Comparison of ENCODE assay signal across 15 cellular contexts in the genomic region with DNA sequence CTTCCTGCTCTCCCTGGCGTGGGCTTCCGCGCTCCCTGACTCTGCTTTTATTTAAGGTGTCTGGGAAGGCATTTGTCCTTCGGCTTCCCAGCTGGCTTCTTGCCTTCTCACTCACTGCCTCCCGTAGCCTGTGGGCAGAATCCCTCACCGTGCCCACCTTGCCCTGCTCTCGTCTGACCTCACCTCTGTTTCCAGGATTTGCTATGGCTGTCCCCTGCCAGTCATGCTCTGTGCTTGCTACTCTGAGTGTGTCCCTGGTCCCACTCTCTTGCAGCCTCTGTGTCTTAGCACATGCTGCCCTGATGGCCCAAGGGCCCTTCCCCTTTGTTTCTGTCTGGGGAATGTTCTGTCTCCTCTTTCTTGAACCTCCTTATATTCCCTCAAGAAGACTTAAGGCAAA. TPM values are rescaled to one million over a fixed set of nuclear protein-coding genes. Genes with fewer than 3 reads are reported as not detected.
DNase-seq lines count a peak whose midpoint lies in the region; ATAC-seq and TF ChIP-seq lines count a peak whose summit lies in the region.
"Had no signal": no experiment of that assay in that cellular context is flagged by ENCODE, and none has a peak within 500 bp of the region (broad histone marks: within the 10 kb centered on the region; RNA-seq: fewer than 3 reads in every experiment).

No MANE protein-coding gene starts in this region.

- no peak for DNase-seq in IMR-90
- no peak for DNase-seq in naive B cell
- DNase-seq in tibial artery = no peak
- DNase-seq in activated T-cell treated with anti-CD3 and anti-CD28 coated beads, Interleukin-2, amount 50 U/mL, for 72 hours = no peak
- DNase-seq in anterior cingulate cortex (lab: John Stamatoyannopoulos, UW) = no peak
- DNase-seq: activated CD4-positive, alpha-beta T cell treated with anti-CD3 and anti-CD28 coated beads for 48 hours; body of pancreas; NCI-H1105 treated with DMSO at 0.1 percent for 48 hours; NCI-H446 treated with DMSO at 0.1 percent for 48 hours; stimulated activated CD4-positive, alpha-beta T cell treated with anti-CD3 and anti-CD28 coated beads, Interleukin-4, amount 100 ng/mL, for 1 hour had no signal

- H3K9me3 ChIP-seq in IMR-90 (ENCODE audit: control insufficient read depth, insufficient read depth, low read length) = no peaks in the 10 kb centered on the region
- H3K9me3 ChIP-seq in esophagus (ENCODE audit: control insufficient read depth in 2 of 2, insufficient read depth in 1 of 2, low read depth in 1 of 2, low read length in 1 of 2) = no peaks in the 10 kb centered on the region
- no peaks in the 10 kb centered on the region for H3K9me3 ChIP-seq in tibial artery
- H3K9me3 ChIP-seq: body of pancreas had no signal

- H3K36me3 ChIP-seq in IMR-90 (ENCODE audit: control insufficient read depth, insufficient read depth, low read length) (peaks cover 5% of the 10 kb centered on the region), esophagus (ENCODE audit: control insufficient read depth in 2 of 2, insufficient read depth in 2 of 2, low read length in 1 of 2) (peaks cover 5 to 8% of the 10 kb centered on the region in 2 donors), tibial artery (no peaks in the 10 kb centered on the region)

- dilution Hi-C loops in IMR-90 (cut with HindIII; ENCODE audit: low sequenced_read_pairs, unreplicated experiment) = no loop called here

- peak overlapping the region; percentile 23 for H4K5ac ChIP-seq in IMR-90 (ENCODE audit: low read depth, low read length)

- H2BK20ac ChIP-seq in IMR-90 (ENCODE audit: low read depth, low read length) = peak overlapping the region; percentile 53

- no peaks in the 10 kb centered on the region for H3K27me3 ChIP-seq in IMR-90 (ENCODE audit: control insufficient read depth, insufficient read depth, low read length)
- no peaks in the 10 kb centered on the region for H3K27me3 ChIP-seq in esophagus (ENCODE audit: control insufficient read depth in 1 of 2, insufficient read depth in 2 of 2, low read length in 2 of 2)
- no peaks in the 10 kb centered on the region for H3K27me3 ChIP-seq in tibial artery
- H3K27me3 ChIP-seq: body of pancreas had no signal

- TF ChIP-seq CTCF in IMR-90 (conservative IDR thresholded peaks at IDR 0.05; ENCODE audit: low read depth, low read length) (no peak), tibial artery (IDR thresholded peaks at IDR 0.05) (no peak)

- in situ Hi-C loops in IMR-90 (cut with MboI; ENCODE audit: low sequenced_read_pairs) = no loop called here

- peak overlapping the region; percentile 35 for H4K91ac ChIP-seq in IMR-90 (ENCODE audit: insufficient read depth, low read depth, low read length)

- peak overlapping the region; percentile 9; the same call in 1 of the 3 replicates for H2BK15ac ChIP-seq in IMR-90 (ENCODE audit: low read depth, low read length)

- H2AFZ ChIP-seq in IMR-90 (replicated peaks; ENCODE audit: low read length, poor library complexity) = no peak overlapping the region

- intact Hi-C loops in IMR-90 (cut with micrococcal nuclease) (no loop called here), tibial artery (cut with DNase I; ENCODE audit: low total_unique reads) (no loop called here)

- H3K4me1 ChIP-seq in IMR-90 (ENCODE audit: control insufficient read depth, insufficient read depth, low read length) = peaks cover 22% of the 10 kb centered on the region
- peaks cover 0 to 6% of the 10 kb centered on the region in 2 donors for H3K4me1 ChIP-seq in esophagus (ENCODE audit: control insufficient read depth in 2 of 2, insufficient read depth in 2 of 2, low read length in 1 of 2)
- H3K4me1 ChIP-seq in tibial artery = peaks cover 0 to 100% (median 77%) of the 10 kb centered on the region in 4 donors

- H3K9ac ChIP-seq in IMR-90 (ENCODE audit: low read depth, low read length) = peak overlapping the region; percentile 46

- TF ChIP-seq POLR2A in IMR-90 (IDR thresholded peaks at IDR 0.05; ENCODE audit: low read depth, low read length) = no peak

- H3K79me1 ChIP-seq in IMR-90 (ENCODE audit: low read depth in 1 of 2, low read length in 2 of 2) = peaks cover 52 to 88% of the 10 kb centered on the region in 2 experiments

- peak overlapping the region; percentile 82 for H3K18ac ChIP-seq in IMR-90 (ENCODE audit: low read depth, low read length)

- peaks cover 83% of the 10 kb centered on the region for H4K20me1 ChIP-seq in IMR-90 (ENCODE audit: insufficient read depth, low read length)

- no peak for ATAC-seq in IMR-90 (ENCODE audit: low read depth)
- ATAC-seq in naive B cell (ENCODE audit: low read depth in 2 of 2) = no peak
- no peak for ATAC-seq in activated T-cell treated with anti-CD3 and anti-CD28 coated beads, Interleukin-2, amount 50 U/mL, for 72 hours (replicated peaks in 1 of 2)
- ATAC-seq in HG03025 (IDR thresholded peaks at IDR 0.05; ENCODE audit: low FRiP score, unreplicated experiment) = no peak
- ATAC-seq: body of pancreas; stimulated activated effector memory CD8-positive, alpha-beta T cell treated with anti-CD3 and anti-CD28 coated beads, Interleukin-12 subunit alpha, Interleukin-12 subunit beta, amount 100 ng/mL, for 72 hours had no signal

- no peak overlapping the region for H2AK9ac ChIP-seq in IMR-90 (replicated peaks; ENCODE audit: low read depth, low read length, poor library complexity)

- peak overlapping the region; percentile 10 to 43; a peak in 1 of 4 replicates for H4K8ac ChIP-seq in IMR-90 (ENCODE audit: low read depth in 2 of 2, low read length in 2 of 2)

- H3K27me3 Mint-ChIP-seq in naive B cell = no peaks in the 10 kb centered on the region
- no peaks in the 10 kb centered on the region for H3K27me3 Mint-ChIP-seq in activated T-cell treated with anti-CD3 and anti-CD28 coated beads, Interleukin-2, amount 50 U/mL, for 72 hours (ENCODE audit: low read depth)
- H3K27me3 Mint-ChIP-seq: progenitor cell of endocrine pancreas had no signal

- H3K4me2 ChIP-seq in IMR-90 (ENCODE audit: low read depth, low read length) = peak overlapping the region; percentile 8; the same call in 1 of the 2 replicates

- H2AK5ac ChIP-seq in IMR-90 (ENCODE audit: low read depth, low read length) = peak overlapping the region; percentile 86; the same call in 1 of the 2 replicates

- peak overlapping the region; percentile 56 for H3K14ac ChIP-seq in IMR-90 (replicated peaks; ENCODE audit: low read depth, low read length)

- H3K56ac ChIP-seq in IMR-90 (ENCODE audit: extremely low read depth, insufficient read depth, low read length) = peak overlapping the region; percentile 67; the same call in 1 of the 2 replicates

- H3K36me3 Mint-ChIP-seq in naive B cell = peaks cover 0 to 6% of the 10 kb centered on the region in 2 donors
- peaks cover 3 to 9% of the 10 kb centered on the region in 2 donors for H3K36me3 Mint-ChIP-seq in activated T-cell treated with anti-CD3 and anti-CD28 coated beads, Interleukin-2, amount 50 U/mL, for 72 hours (ENCODE audit: insufficient read depth in 2 of 2)
- H3K36me3 Mint-ChIP-seq: stimulated activated effector memory CD8-positive, alpha-beta T cell treated with anti-CD3 and anti-CD28 coated beads, Interleukin-12 subunit alpha, Interleukin-12 subunit beta, amount 100 ng/mL, for 72 hours had no signal

- H3K4me3 Mint-ChIP-seq in naive B cell = peak overlapping the region in 2 of 8 donors; percentile 25 to 44
- H3K4me3 Mint-ChIP-seq in activated T-cell treated with anti-CD3 and anti-CD28 coated beads, Interleukin-2, amount 50 U/mL, for 72 hours = no peak overlapping the region
- H3K4me3 Mint-ChIP-seq: stimulated activated effector memory CD8-positive, alpha-beta T cell treated with anti-CD3 and anti-CD28 coated beads, Interleukin-12 subunit alpha, Interleukin-12 subunit beta, amount 100 ng/mL, for 72 hours; T-helper 1 cell treated with Interleukin-12 subunit alpha and Interleukin-12 subunit beta and Interleukin-4 antibody, amounts not matched to agents 30 μg/mL and 1 μg/mL, for 36 hours had no signal

- H3K27ac Mint-ChIP-seq in naive B cell = peak overlapping the region in 4 of 6 donors; percentile 31 to 86 (median 72)
- H3K27ac Mint-ChIP-seq in activated T-cell treated with anti-CD3 and anti-CD28 coated beads, Interleukin-2, amount 50 U/mL, for 72 hours = no peak overlapping the region
- H3K27ac Mint-ChIP-seq: T-helper 1 cell treated with Interleukin-12 subunit alpha and Interleukin-12 subunit beta and Interleukin-4 antibody, amounts not matched to agents 30 μg/mL and 1 μg/mL, for 36 hours had no signal

- H3K27ac ChIP-seq in IMR-90 (ENCODE audit: insufficient read depth, low read length) = peak overlapping the region; percentile 87; the same call in 1 of the 2 replicates
- peak overlapping the region; percentile 72 to 86 for H3K27ac ChIP-seq in esophagus (ENCODE audit: low read depth in 2 of 2, low read length in 1 of 2)
- peak overlapping the region; percentile 87 to 96 for H3K27ac ChIP-seq in tibial artery

- no peaks in the 10 kb centered on the region for H3K9me3 Mint-ChIP-seq in naive B cell
- peaks cover 0 to 2% of the 10 kb centered on the region in 2 donors for H3K9me3 Mint-ChIP-seq in activated T-cell treated with anti-CD3 and anti-CD28 coated beads, Interleukin-2, amount 50 U/mL, for 72 hours
- H3K9me3 Mint-ChIP-seq: stimulated activated effector memory CD8-positive, alpha-beta T cell treated with anti-CD3 and anti-CD28 coated beads, Interleukin-12 subunit alpha, Interleukin-12 subunit beta, amount 100 ng/mL, for 72 hours; T-helper 1 cell treated with Interleukin-12 subunit alpha and Interleukin-12 subunit beta and Interleukin-4 antibody, amounts not matched to agents 30 μg/mL and 1 μg/mL, for 36 hours had no signal

- peak overlapping the region; percentile 49; the same call in 1 of the 2 replicates for H3K23ac ChIP-seq in IMR-90 (ENCODE audit: low read depth, low read length)

- no TSS peak for BruUV-seq in IMR-90 (replicated peaks; lab: Mats Ljungman, UMichigan)

- H3K4me3 ChIP-seq in IMR-90 (ENCODE audit: insufficient read depth, low read depth, low read length) (no peak overlapping the region), esophagus (ENCODE audit: low read depth in 1 of 2, low read length in 2 of 2) (no peak overlapping the region), tibial artery (no peak overlapping the region)
- H3K4me3 ChIP-seq: body of pancreas had no signal

- peaks cover 45% of the 10 kb centered on the region for H3K9me1 ChIP-seq in IMR-90 (ENCODE audit: insufficient read depth, low read length)

- peaks cover 49 to 68% (median 60%) of the 10 kb centered on the region in 3 donors for H3K4me1 Mint-ChIP-seq in naive B cell
- peaks cover 39% of the 10 kb centered on the region for H3K4me1 Mint-ChIP-seq in activated T-cell treated with anti-CD3 and anti-CD28 coated beads, Interleukin-2, amount 50 U/mL, for 72 hours (ENCODE audit: low read depth)

- WGBS in IMR-90 (ENCODE audit: extremely low coverage in 2 of 2, insufficient read length in 1 of 2), 2 experiments = 75% methylated on average over 2 of the region's 7 CpGs; no CpG with 5 or more reads in 1 of the 2 experiments
- whole genome bisulfite sequencing in esophagus, 2 donors = 75 to 78% methylated on average over 7 of the region's 7 CpGs

- peak overlapping the region; percentile 90 for H3K4ac ChIP-seq in IMR-90 (ENCODE audit: low read depth, low read length)

- POLR2A ChIA-PET in IMR-90 (lab: Charles Lee; ENCODE audit: unreplicated experiment) = no interaction called here

- CTCF ChIA-PET in IMR-90 (lab: Yijun Ruan, JAX) = no interaction called here

- H2BK120ac ChIP-seq in IMR-90 (ENCODE audit: low read depth, low read length) = peak overlapping the region; percentile 35; the same call in 1 of the 2 replicates

- peak overlapping the region; percentile 72 for H2BK5ac ChIP-seq in IMR-90 (ENCODE audit: low read depth, low read length, poor library complexity, severe bottlenecking)

- TF ChIP-seq RAD21 in IMR-90 (IDR thresholded peaks at IDR 0.05; ENCODE audit: low read length) = no peak

RNA-seq across cellular contexts. Expression of a gene that starts 26.2 kb away (rescaled TPM):
- 111 and 130 TPM in 2 replicates for total RNA-seq in IMR-90 (2012; rRNA removed)
- polyA plus RNA-seq in IMR-90 (2012; rRNA removed) = 16.0 and 17.6 TPM in 2 replicates
- 7.4 and 10.6 TPM in 2 replicates for polyA plus RNA-seq in IMR-90 (2012; cell fraction: cytosol; rRNA removed)
- 35.2 and 36.9 TPM in 2 replicates for polyA plus RNA-seq in IMR-90 (2012; cell fraction: nucleus; rRNA removed; ENCODE audit: low replicate concordance)
- polyA plus RNA-seq in esophagus = 10 to 100 TPM; 10.5 to 12.9 TPM
- polyA plus RNA-seq in naive B cell (ENCODE audit: low read depth in 6 of 6) = 10 to 100 TPM in 5 of 6 donors, 1 to 10 TPM in 1; 9.6 to 58.6 (median 25.4) TPM
- total RNA-seq in activated T-cell treated with anti-CD3 and anti-CD28 coated beads, Interleukin-2, amount 50 U/mL, for 72 hours = 10 to 100 TPM; 50.4 to 67.7 TPM
